Comparison of ENCODE assay signal across 24 cellular contexts in the genomic region with DNA sequence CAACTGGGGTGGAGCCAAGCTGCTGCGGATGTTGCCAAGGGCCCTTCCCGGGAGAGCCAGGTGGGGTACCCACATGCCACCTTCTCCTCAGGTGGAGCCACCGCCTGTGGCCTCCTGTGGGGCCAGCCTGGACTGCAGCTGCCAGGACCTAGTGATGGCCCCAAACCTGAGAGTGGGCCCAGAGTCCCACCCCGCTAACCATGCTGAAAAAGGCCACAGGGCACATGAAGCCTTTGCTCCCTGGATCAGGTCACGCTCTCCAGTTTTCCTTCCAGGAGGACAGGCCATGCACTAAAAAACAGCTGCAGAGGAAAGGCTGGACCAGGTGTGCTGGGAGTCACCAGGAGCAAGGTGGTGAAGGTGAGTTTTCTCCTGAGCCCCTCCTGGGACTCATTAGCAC.
"Had no signal": no experiment of that assay in that cellular context is flagged by ENCODE, and none has a peak within 500 bp of the region (broad histone marks: within the 10 kb centered on the region; RNA-seq: fewer than 3 reads in every experiment).

No MANE protein-coding gene starts in this region.

- H3K27ac ChIP-seq: adrenal gland, Peyer's patch, RWPE1, SJCRH30, WERI-Rb-1 had no signal

- H3K36me3 ChIP-seq: adrenal gland, Peyer's patch, SJCRH30, WERI-Rb-1 had no signal

- H3K9me3 ChIP-seq: Peyer's patch, SJCRH30, SK-N-SH had no signal

- H3K27me3 ChIP-seq: adrenal gland, Peyer's patch, SJCRH30 had no signal

- H3K4me3 ChIP-seq: adrenal gland, Peyer's patch, SJCRH30 had no signal

- DNase-seq: activated CD4-positive, alpha-beta memory T cell treated with anti-CD3 and anti-CD28 coated beads, Interleukin-2, amount 10 ng/mL, durations not matched to agents 7 days and 5 days; activated CD4-positive, alpha-beta T cell treated with anti-CD3 and anti-CD28 coated beads for 36 hours; activated CD4-positive, alpha-beta T cell treated with anti-CD3 and anti-CD28 coated beads, Interleukin-2, amount 50 U/mL, for 1 hour; activated naive CD4-positive, alpha-beta T cell treated with anti-CD3 and anti-CD28 coated beads, Interleukin-2, amount 50 U/mL, for 16 hours; activated naive CD8-positive, alpha-beta T cell treated with anti-CD3 and anti-CD28 coated beads, Interleukin-2, amount 10 ng/mL, durations not matched to agents 7 days and 5 days; activated T-cell treated with anti-CD3 and anti-CD28 coated beads, Interleukin-2, amount 50 U/mL, for 72 hours; adrenal gland; anterior cingulate cortex; KG1; MV-4-11; NCI-H1105; NCI-H1436; NCI-H187; NCI-H2081; NCI-H446; NCI-H524; NCI-H82; Peyer's patch; Right ventricle myocardium superior; SJCRH30; SK-N-SH; T-helper 1 cell; WERI-Rb-1 had no signal

- H3K4me1 ChIP-seq: adrenal gland, Peyer's patch, SJCRH30 had no signal
